ENCODE assay signal across 10 cellular contexts in the genomic region with DNA sequence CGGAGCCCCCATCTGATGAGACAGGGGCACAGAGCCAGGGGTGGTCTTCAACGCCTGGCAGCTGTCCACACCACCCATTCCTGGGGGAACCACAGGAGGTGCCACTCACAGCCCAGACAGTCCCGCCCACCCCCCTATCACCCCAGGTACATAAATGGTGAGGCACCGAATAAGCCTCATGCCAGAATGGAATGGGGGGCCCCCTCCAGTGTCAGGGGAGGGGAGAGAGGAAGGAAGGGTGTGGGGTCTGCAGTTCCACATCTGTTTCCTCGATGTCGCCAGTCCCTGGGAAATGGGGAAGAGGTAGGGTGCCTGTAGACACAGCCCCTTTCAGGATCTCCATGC. TPM values are rescaled to one million over a fixed set of nuclear protein-coding genes. Genes with fewer than 3 reads are reported as not detected.
DNase-seq lines count a peak whose midpoint lies in the region; ATAC-seq and TF ChIP-seq lines count a peak whose summit lies in the region.
"Had no signal": no experiment of that assay in that cellular context is flagged by ENCODE, and none has a peak within 500 bp of the region (broad histone marks: within the 10 kb centered on the region; RNA-seq: fewer than 3 reads in every experiment).

No MANE protein-coding gene starts in this region.

- H3K27me3 ChIP-seq in BLaER1 (no peaks in the 10 kb centered on the region), KMS-11 (ENCODE audit: insufficient read depth, low read depth) (no peaks in the 10 kb centered on the region)
- no peaks in the 10 kb centered on the region for H3K27me3 ChIP-seq in naive thymus-derived CD4-positive, alpha-beta T cell (ENCODE audit: control insufficient read depth in 2 of 2, insufficient read depth in 2 of 2, low read length in 2 of 2)

- H3K4me1 Mint-ChIP-seq in naive thymus-derived CD4-positive, alpha-beta T cell, result peaks cover 26 to 59% (median 48%) of the 10 kb centered on the region in 7 donors

- intact Hi-C loops in naive thymus-derived CD4-positive, alpha-beta T cell (cut with micrococcal nuclease), result loop anchor here (5.0 to 10.0 kb wide), 3 partner anchors 125 to 1400 kb away; partner anchors contain the start of genes JMJD6 (in 1 of the 2) and METTL23 (in 1 of the 2)

- H3K4me2 ChIP-seq in BLaER1 (peak overlapping the region; percentile 100), KMS-11 (peak overlapping the region; percentile 97)

- H3K9me3 ChIP-seq in BLaER1, result no peaks in the 10 kb centered on the region
- no peaks in the 10 kb centered on the region for H3K9me3 ChIP-seq in naive thymus-derived CD4-positive, alpha-beta T cell (ENCODE audit: control insufficient read depth in 2 of 3, low read length in 3 of 3)

- H3K27ac ChIP-seq in BLaER1, result peak overlapping the region; percentile 98
- H3K27ac ChIP-seq in KMS-11, result peak overlapping the region; percentile 50; the same call in 1 of the 2 replicates
- H3K27ac ChIP-seq in cingulate gyrus (ENCODE audit: low read depth, low read length), result peak overlapping the region; percentile 98
- peak overlapping the region; percentile 77 for H3K27ac ChIP-seq in naive thymus-derived CD4-positive, alpha-beta T cell (ENCODE audit: low read depth, low read length)

- H3K27ac Mint-ChIP-seq in naive thymus-derived CD4-positive, alpha-beta T cell, result peak overlapping the region; percentile 81 to 94 (median 92)

- H3K36me3 ChIP-seq in BLaER1 (peaks cover 36% of the 10 kb centered on the region), KMS-11 (ENCODE audit: insufficient read depth) (no peaks in the 10 kb centered on the region)
- H3K36me3 ChIP-seq in naive thymus-derived CD4-positive, alpha-beta T cell (ENCODE audit: control insufficient read depth in 2 of 3, insufficient read depth in 3 of 3, low read length in 3 of 3), result peaks cover 15 to 62% (median 16%) of the 10 kb centered on the region in 3 experiments

- H3K36me3 Mint-ChIP-seq in naive thymus-derived CD4-positive, alpha-beta T cell, result peaks cover 4 to 52% (median 20%) of the 10 kb centered on the region in 5 donors

- H3K27me3 Mint-ChIP-seq in naive thymus-derived CD4-positive, alpha-beta T cell, result peaks cover 0 to 3% (median 0%) of the 10 kb centered on the region in 5 donors

- peaks cover 0 to 5% (median 0%) of the 10 kb centered on the region in 11 donors for H3K9me3 Mint-ChIP-seq in naive thymus-derived CD4-positive, alpha-beta T cell

- H3K4me3 ChIP-seq in BLaER1 (peak overlapping the region; percentile 93), KMS-11 (IDR thresholded peaks at IDR 0.05; ENCODE audit: insufficient read depth, low read depth, low read length) (no peak overlapping the region)
- peak overlapping the region; percentile 91 for H3K4me3 ChIP-seq in naive thymus-derived CD4-positive, alpha-beta T cell (ENCODE audit: low read length)

- H4K20me1 ChIP-seq in BLaER1 (peaks cover 22% of the 10 kb centered on the region), KMS-11 (ENCODE audit: insufficient read depth) (no peaks in the 10 kb centered on the region)

- H3K4me1 ChIP-seq in BLaER1, result peaks cover 86% of the 10 kb centered on the region
- H3K4me1 ChIP-seq in KMS-11 (ENCODE audit: low read depth, poor library complexity, severe bottlenecking), result peaks cover 55% of the 10 kb centered on the region
- H3K4me1 ChIP-seq in naive thymus-derived CD4-positive, alpha-beta T cell (ENCODE audit: control insufficient read depth in 2 of 2, insufficient read depth in 2 of 2, low read length in 2 of 2), result peaks cover 64 to 65% of the 10 kb centered on the region in 2 donors

- H3K9ac ChIP-seq in BLaER1 (peak overlapping the region; percentile 97), KMS-11 (no peak overlapping the region)

- TF ChIP-seq CTCF in KMS-11 (conservative IDR thresholded peaks at IDR 0.05; ENCODE audit: low read depth, low read length), result no peak

- no peak for ATAC-seq in naive thymus-derived CD4-positive, alpha-beta T cell
- no peak for ATAC-seq in HG03045 (IDR thresholded peaks at IDR 0.05; ENCODE audit: unreplicated experiment)
- no peak for ATAC-seq in GM18867 (IDR thresholded peaks at IDR 0.05; ENCODE audit: unreplicated experiment)
- ATAC-seq in GM21390 (IDR thresholded peaks at IDR 0.05; ENCODE audit: unreplicated experiment), result no peak

- peak overlapping the region; percentile 89 to 99 (median 92) for H3K4me3 Mint-ChIP-seq in naive thymus-derived CD4-positive, alpha-beta T cell

- DNase-seq in naive thymus-derived CD4-positive, alpha-beta T cell, result no peak
- no peak for DNase-seq in OCI-M2 (lab: John Stamatoyannopoulos, UW; ENCODE audit: unreplicated experiment)
- DNase-seq: kidney glomerular epithelial cell, SHP77 had no signal

- POLR2A ChIA-PET in naive thymus-derived CD4-positive, alpha-beta T cell (lab: Charles Lee), result interaction anchor here (0.6 to 27.3 kb wide), 14 partner anchors 3 to 1391 kb away, joined by 3 to 898 read pairs (median 6); partner anchors contain the start of genes AFMID, C17orf99, SYNGR2 and TK1

- H2AFZ ChIP-seq in KMS-11 (ENCODE audit: low read depth), result no peak overlapping the region

- peaks cover 38% of the 10 kb centered on the region for H3K79me2 ChIP-seq in KMS-11 (ENCODE audit: insufficient read depth, low read depth)

- CTCF ChIA-PET in naive thymus-derived CD4-positive, alpha-beta T cell (lab: Charles Lee), result interaction anchor here (2.0 to 5.5 kb wide), 2 partner anchors 9 to 50 kb away, joined by 6 to 52 read pairs; no protein-coding TSS in a partner anchor

RNA-seq across cellular contexts. Expression of gene TMC6, which starts 1.7 kb away (rescaled TPM):
- 100 to 1,000 TPM; 574 to 808 (median 773) TPM for total RNA-seq in naive thymus-derived CD4-positive, alpha-beta T cell
- 100 to 1,000 TPM; 165 to 247 TPM for polyA plus RNA-seq in naive thymus-derived CD4-positive, alpha-beta T cell

RNA-seq across cellular contexts. Expression of gene TMC8, which starts 3.7 kb away (rescaled TPM):
- total RNA-seq in naive thymus-derived CD4-positive, alpha-beta T cell, result 100 to 1,000 TPM; 423 to 593 (median 509) TPM
- polyA plus RNA-seq in naive thymus-derived CD4-positive, alpha-beta T cell, result 100 to 1,000 TPM in 1 of 2 donors, 10 to 100 TPM in 1; 94.4 to 217 TPM

RNA-seq across cellular contexts. Expression of gene C17orf99, which starts 19.3 kb away (rescaled TPM):
- total RNA-seq in naive thymus-derived CD4-positive, alpha-beta T cell, result 1 to 10 TPM in 1 of 5 experiments, under 1 TPM in 1, not detected in 3; 0.10 to 1.0 TPM
- polyA plus RNA-seq in naive thymus-derived CD4-positive, alpha-beta T cell, result not detected

RNA-seq across cellular contexts. Expression of gene SYNGR2, which starts 41.5 kb away (rescaled TPM):
- total RNA-seq in naive thymus-derived CD4-positive, alpha-beta T cell, result 100 to 1,000 TPM in 1 of 5 experiments, 10 to 100 TPM in 4; 47.6 to 109 (median 58.6) TPM
- polyA plus RNA-seq in naive thymus-derived CD4-positive, alpha-beta T cell, result 100 to 1,000 TPM in 1 of 2 donors, 10 to 100 TPM in 1; 94.6 to 118 TPM

RNA-seq across cellular contexts. Expression of gene TK1, which starts 60.0 kb away (rescaled TPM):
- total RNA-seq in naive thymus-derived CD4-positive, alpha-beta T cell, result 10 to 100 TPM in 1 of 5 experiments, 1 to 10 TPM in 1, under 1 TPM in 1, not detected in 2; 0.29 to 57.7 (median 1.0) TPM
- polyA plus RNA-seq in naive thymus-derived CD4-positive, alpha-beta T cell, result under 1 TPM; 0.20 to 0.28 TPM
